Comparison of ENCODE assay signal across 9 cellular contexts in the genomic region with DNA sequence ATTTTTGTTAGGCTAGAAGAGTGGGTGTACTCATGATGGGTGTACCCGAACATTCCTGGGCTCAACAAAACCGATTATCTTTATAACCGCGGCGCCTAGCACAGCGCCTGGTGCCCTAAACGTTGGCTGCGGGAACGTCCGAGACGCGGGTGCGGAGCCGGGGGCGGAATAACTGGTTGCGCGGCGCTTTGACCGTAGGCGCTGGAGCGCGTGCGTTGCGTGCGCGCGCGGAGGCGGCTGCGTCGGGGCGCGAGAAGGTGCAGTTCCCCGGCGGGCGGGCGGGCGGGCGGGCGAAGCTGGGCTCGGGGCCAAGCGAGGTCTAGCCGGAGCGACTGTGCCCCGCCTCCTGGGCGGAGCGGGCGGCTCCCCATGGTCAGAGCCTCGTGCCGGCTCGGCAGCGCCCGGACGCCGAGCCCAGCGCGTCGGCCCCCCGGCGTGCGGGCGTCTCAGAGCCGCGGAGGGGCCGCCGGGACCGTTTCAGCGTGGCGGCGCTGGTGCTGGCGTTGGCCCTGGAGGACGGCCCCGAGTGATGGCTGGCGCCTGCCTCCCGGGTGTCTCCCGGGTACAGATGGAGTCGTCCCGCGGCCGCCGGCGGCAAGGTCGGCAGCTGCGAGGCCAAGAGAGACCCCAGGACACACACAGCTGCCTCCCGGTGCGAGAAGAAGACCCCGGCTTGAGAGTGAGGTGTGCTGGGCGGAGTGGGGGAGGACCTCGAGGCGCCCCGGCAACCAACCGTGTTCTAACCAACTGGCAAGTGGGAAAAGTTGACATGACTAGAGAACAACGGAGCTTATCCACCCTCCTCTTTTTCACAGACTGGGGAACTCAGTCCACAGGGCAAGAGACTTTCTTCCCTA. TPM values are rescaled to one million over a fixed set of nuclear protein-coding genes. Genes with fewer than 3 reads are reported as not detected.
DNase-seq lines count a peak whose midpoint lies in the region; ATAC-seq, FAIRE-seq and TF ChIP-seq lines count a peak whose summit lies in the region.
"Had no signal": no experiment of that assay in that cellular context is flagged by ENCODE, and none has a peak within 500 bp of the region (broad histone marks: within the 10 kb centered on the region; RNA-seq: fewer than 3 reads in every experiment).

Gene PLAAT1, plus strand, starts transcription at position 373 of the 857 bp plus-strand sequence. CDS start 14,429 bp downstream, outside the sequence.

- CTCF ChIA-PET in activated CD4-positive, alpha-beta T cell treated with anti-CD3 and anti-CD28 coated beads for 36 hours (lab: Charles Lee) = no interaction called here

- H3K27ac Mint-ChIP-seq in activated CD4-positive, alpha-beta T cell treated with anti-CD3 and anti-CD28 coated beads for 36 hours = no peak within 1 kb of the TSS
- no peak within 1 kb of the TSS for H3K27ac Mint-ChIP-seq in activated T-helper 17 cell treated with anti-CD3 and anti-CD28 coated beads, Interleukin-2, amount 50 U/mL, for 72 hours

- WGBS in pancreas, 2 donors = 2% methylated on average over 76 to 93 of the region's 93 CpGs

- no peaks in the 10 kb centered on the region for H3K27me3 ChIP-seq in pancreas
- H3K27me3 ChIP-seq: BLaER1 had no signal

- H3K27ac ChIP-seq in pancreas = no peak within 1 kb of the TSS
- H3K27ac ChIP-seq: BLaER1 had no signal

- H3K27me3 Mint-ChIP-seq in activated CD4-positive, alpha-beta T cell treated with anti-CD3 and anti-CD28 coated beads for 36 hours = peaks cover 35% of the 10 kb centered on the region
- H3K27me3 Mint-ChIP-seq in activated T-helper 17 cell treated with anti-CD3 and anti-CD28 coated beads, Interleukin-2, amount 50 U/mL, for 72 hours = peaks cover 35% of the 10 kb centered on the region

- H3K36me3 Mint-ChIP-seq in activated CD4-positive, alpha-beta T cell treated with anti-CD3 and anti-CD28 coated beads for 36 hours (ENCODE audit: low read depth) = no peaks in the 10 kb centered on the region
- H3K36me3 Mint-ChIP-seq in activated T-helper 17 cell treated with anti-CD3 and anti-CD28 coated beads, Interleukin-2, amount 50 U/mL, for 72 hours (ENCODE audit: low read depth) = no peaks in the 10 kb centered on the region

- no peak for TF ChIP-seq CTCF in pancreas (IDR thresholded peaks at IDR 0.05)

- FAIRE-seq in pancreas (lab: Jason Lieb, UNC) = no peak

- no peaks in the 10 kb centered on the region for H3K36me3 ChIP-seq in pancreas
- H3K36me3 ChIP-seq: BLaER1 had no signal

- no peaks in the 10 kb centered on the region for H3K4me1 ChIP-seq in pancreas
- H3K4me1 ChIP-seq: BLaER1 had no signal

- peak; percentile 79 for ATAC-seq in activated CD4-positive, alpha-beta T cell treated with anti-CD3 and anti-CD28 coated beads for 36 hours
- peak; percentile 64 for ATAC-seq in HG02763 (IDR thresholded peaks at IDR 0.05; ENCODE audit: unreplicated experiment)
- peak; percentile 47 for ATAC-seq in activated T-helper 17 cell treated with anti-CD3 and anti-CD28 coated beads, Interleukin-2, amount 50 U/mL, for 72 hours (replicated peaks)
- peak; percentile 94 for ATAC-seq in Right ventricle myocardium superior (ENCODE audit: poor library complexity)
- ATAC-seq in pancreas = peak; percentile 88 to 97 (median 94)
- no peak for ATAC-seq in GM18873 (IDR thresholded peaks at IDR 0.05; ENCODE audit: low FRiP score, unreplicated experiment)

- peaks cover 2% of the 10 kb centered on the region for H3K4me1 Mint-ChIP-seq in activated CD4-positive, alpha-beta T cell treated with anti-CD3 and anti-CD28 coated beads for 36 hours
- no peaks in the 10 kb centered on the region for H3K4me1 Mint-ChIP-seq in activated T-helper 17 cell treated with anti-CD3 and anti-CD28 coated beads, Interleukin-2, amount 50 U/mL, for 72 hours

- peak; percentile 56 for DNase-seq in activated CD4-positive, alpha-beta T cell treated with anti-CD3 and anti-CD28 coated beads for 36 hours
- no peak for DNase-seq in activated CD4-positive, alpha-beta T cell treated with anti-CD3 and anti-CD28 coated beads, Interleukin-2, amount 50 U/mL, for 1 hour
- DNase-seq in NCI-H2171 (lab: John Stamatoyannopoulos, UW) (peak; percentile 83), Right ventricle myocardium superior (peak; percentile 80), pancreas (peak; percentile 55 to 84 (median 74))

- peak within 1 kb of the TSS; percentile 6 to 57 (median 29) for H3K4me3 ChIP-seq in pancreas
- H3K4me3 ChIP-seq: BLaER1 had no signal

- H3K9me3 Mint-ChIP-seq in activated CD4-positive, alpha-beta T cell treated with anti-CD3 and anti-CD28 coated beads for 36 hours (ENCODE audit: low read depth) = no peaks in the 10 kb centered on the region
- H3K9me3 Mint-ChIP-seq in activated T-helper 17 cell treated with anti-CD3 and anti-CD28 coated beads, Interleukin-2, amount 50 U/mL, for 72 hours = peaks cover 5% of the 10 kb centered on the region

- POLR2A ChIA-PET in activated CD4-positive, alpha-beta T cell treated with anti-CD3 and anti-CD28 coated beads for 36 hours (lab: Charles Lee) = no interaction called here

- no peaks in the 10 kb centered on the region for H3K9me3 ChIP-seq in pancreas

- intact Hi-C loops in activated CD4-positive, alpha-beta T cell treated with anti-CD3 and anti-CD28 coated beads for 36 hours (cut with DNase I, micrococcal nuclease) = no loop called here
- intact Hi-C loops in Right ventricle myocardium superior (cut with DNase I) = no loop called here
- intact Hi-C loops in pancreas (cut with DNase I) = no loop called here

- H3K4me3 Mint-ChIP-seq in activated CD4-positive, alpha-beta T cell treated with anti-CD3 and anti-CD28 coated beads for 36 hours = peak within 1 kb of the TSS; percentile 51
- H3K4me3 Mint-ChIP-seq in activated T-helper 17 cell treated with anti-CD3 and anti-CD28 coated beads, Interleukin-2, amount 50 U/mL, for 72 hours = peak within 1 kb of the TSS; percentile 37

RNA-seq across cellular contexts. Expression of gene PLAAT1, which starts in this region (rescaled TPM):
- total RNA-seq in activated CD4-positive, alpha-beta T cell treated with anti-CD3 and anti-CD28 coated beads for 36 hours = under 1 TPM in 1 of 2 experiments, not detected in 1; 0.30 TPM
- total RNA-seq in activated T-helper 17 cell treated with anti-CD3 and anti-CD28 coated beads, Interleukin-2, amount 50 U/mL, for 72 hours = not detected
- total RNA-seq in Right ventricle myocardium superior (4.5 TPM), pancreas (under 1 TPM in 4 of 6 donors, not detected in 2; 0.20 to 0.66 (median 0.52) TPM)
- under 1 TPM in 1 of 2 donors, not detected in 1; 0.94 TPM for polyA plus RNA-seq in pancreas

Comparison
In these comparisons a context has a peak if more than half of its experiments do, and no peak if none do; other contexts are left out.
1. Peak in DNase-seq and ATAC-seq in activated CD4-positive, alpha-beta T cell treated with anti-CD3 and anti-CD28 coated beads for 36 hours; RNA of the gene not detected or under 1 TPM.
2. Peak in ATAC-seq in activated T-helper 17 cell treated with anti-CD3 and anti-CD28 coated beads, Interleukin-2, amount 50 U/mL, for 72 hours; RNA of the gene not detected or under 1 TPM.
3. Peak in DNase-seq, ATAC-seq and H3K4me3 ChIP-seq in pancreas; RNA of the gene not detected or under 1 TPM.